In the genomic region with DNA sequence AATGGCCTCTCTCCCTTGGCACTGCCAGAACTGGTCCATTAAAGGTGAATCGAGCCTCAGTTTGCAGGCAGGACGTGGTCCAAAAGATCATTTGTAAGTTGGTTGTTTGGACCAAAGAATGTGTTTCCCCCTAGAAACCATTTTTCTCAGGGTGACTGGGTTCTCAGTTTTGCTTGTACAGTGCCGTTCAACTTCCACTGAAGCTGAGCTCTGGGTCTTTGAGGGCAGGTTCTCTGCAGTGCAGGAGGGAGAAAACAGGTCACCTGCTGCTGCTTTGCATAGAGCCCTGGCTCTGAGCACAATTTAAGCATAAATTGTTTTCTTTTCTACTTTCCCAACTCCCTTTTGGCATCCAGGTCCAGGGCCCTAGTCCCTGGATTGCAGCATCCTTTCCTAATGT, we compare ENCODE assay signal across 1 cellular context.
TF ChIP-seq lines count a peak whose summit lies in the region.

No MANE protein-coding gene starts in this region.

TF ChIP-seq in SK-N-SH treated with all-trans-retinoic acid at 6 μM for 48 hours, 23 proteins besides CTCF, POLR2A, EP300 and RAD21 (continued from another document):
- TF ChIP-seq CSRNP3 (CRISPR knock-in tag; IDR thresholded peaks at IDR 0.05) (no peak), ESRRG (CRISPR knock-in tag; IDR thresholded peaks at IDR 0.05) (no peak), ZFP30 (CRISPR knock-in tag; IDR thresholded peaks at IDR 0.05) (no peak), SNAI2 (CRISPR knock-in tag; IDR thresholded peaks at IDR 0.05) (no peak), ZFP3 (CRISPR knock-in tag; IDR thresholded peaks at IDR 0.05) (no peak)
TF ChIP-seq in SK-N-SH treated with all-trans-retinoic acid at 6 μM for 48 hours: peak in this region for 0.
